ENCODE assay signal across 4 cellular contexts in the genomic region with DNA sequence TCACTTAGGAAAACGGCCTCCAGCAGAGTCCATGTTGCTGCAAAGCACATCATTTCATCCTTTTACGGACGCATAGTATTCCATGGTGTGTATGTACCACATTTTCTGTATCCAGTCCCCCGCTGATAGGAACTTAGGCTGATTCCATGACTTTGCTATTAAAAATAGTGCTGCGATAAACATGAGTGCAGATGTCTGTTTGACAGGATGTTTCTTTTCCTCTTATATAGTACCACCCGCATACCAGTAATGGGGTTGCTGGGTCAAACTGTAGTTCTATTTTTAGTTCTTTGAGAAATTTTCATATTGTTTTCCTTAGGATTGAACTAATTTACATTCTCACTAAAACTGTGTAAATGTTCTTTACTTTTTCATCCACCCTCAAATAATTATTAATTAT.
TF ChIP-seq lines count a peak whose summit lies in the region.

No MANE protein-coding gene starts in this region.

TF ChIP-seq in SK-N-SH, 30 proteins besides CTCF, POLR2A, EP300 and RAD21:
- TF ChIP-seq SMC3 (IDR thresholded peaks at IDR 0.05; ENCODE audit: low read depth, low read length) (no peak), FOXM1 (IDR thresholded peaks at IDR 0.05; ENCODE audit: low read depth) (no peak), RFX5 (IDR thresholded peaks at IDR 0.05; ENCODE audit: low read length) (no peak), ELF1 (IDR thresholded peaks at IDR 0.05) (no peak)
- TF ChIP-seq, protein P1, sequence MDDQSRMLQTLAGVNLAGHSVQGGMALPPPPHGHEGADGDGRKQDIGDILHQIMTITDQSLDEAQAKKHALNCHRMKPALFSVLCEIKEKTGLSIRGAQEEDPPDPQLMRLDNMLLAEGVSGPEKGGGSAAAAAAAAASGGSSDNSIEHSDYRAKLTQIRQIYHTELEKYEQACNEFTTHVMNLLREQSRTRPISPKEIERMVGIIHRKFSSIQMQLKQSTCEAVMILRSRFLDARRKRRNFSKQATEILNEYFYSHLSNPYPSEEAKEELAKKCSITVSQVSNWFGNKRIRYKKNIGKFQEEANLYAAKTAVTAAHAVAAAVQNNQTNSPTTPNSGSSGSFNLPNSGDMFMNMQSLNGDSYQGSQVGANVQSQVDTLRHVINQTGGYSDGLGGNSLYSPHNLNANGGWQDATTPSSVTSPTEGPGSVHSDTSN (IDR thresholded peaks at IDR 0.05) = no peak
- TF ChIP-seq, protein P2, sequence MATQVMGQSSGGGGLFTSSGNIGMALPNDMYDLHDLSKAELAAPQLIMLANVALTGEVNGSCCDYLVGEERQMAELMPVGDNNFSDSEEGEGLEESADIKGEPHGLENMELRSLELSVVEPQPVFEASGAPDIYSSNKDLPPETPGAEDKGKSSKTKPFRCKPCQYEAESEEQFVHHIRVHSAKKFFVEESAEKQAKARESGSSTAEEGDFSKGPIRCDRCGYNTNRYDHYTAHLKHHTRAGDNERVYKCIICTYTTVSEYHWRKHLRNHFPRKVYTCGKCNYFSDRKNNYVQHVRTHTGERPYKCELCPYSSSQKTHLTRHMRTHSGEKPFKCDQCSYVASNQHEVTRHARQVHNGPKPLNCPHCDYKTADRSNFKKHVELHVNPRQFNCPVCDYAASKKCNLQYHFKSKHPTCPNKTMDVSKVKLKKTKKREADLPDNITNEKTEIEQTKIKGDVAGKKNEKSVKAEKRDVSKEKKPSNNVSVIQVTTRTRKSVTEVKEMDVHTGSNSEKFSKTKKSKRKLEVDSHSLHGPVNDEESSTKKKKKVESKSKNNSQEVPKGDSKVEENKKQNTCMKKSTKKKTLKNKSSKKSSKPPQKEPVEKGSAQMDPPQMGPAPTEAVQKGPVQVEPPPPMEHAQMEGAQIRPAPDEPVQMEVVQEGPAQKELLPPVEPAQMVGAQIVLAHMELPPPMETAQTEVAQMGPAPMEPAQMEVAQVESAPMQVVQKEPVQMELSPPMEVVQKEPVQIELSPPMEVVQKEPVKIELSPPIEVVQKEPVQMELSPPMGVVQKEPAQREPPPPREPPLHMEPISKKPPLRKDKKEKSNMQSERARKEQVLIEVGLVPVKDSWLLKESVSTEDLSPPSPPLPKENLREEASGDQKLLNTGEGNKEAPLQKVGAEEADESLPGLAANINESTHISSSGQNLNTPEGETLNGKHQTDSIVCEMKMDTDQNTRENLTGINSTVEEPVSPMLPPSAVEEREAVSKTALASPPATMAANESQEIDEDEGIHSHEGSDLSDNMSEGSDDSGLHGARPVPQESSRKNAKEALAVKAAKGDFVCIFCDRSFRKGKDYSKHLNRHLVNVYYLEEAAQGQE (IDR thresholded peaks at IDR 0.05; ENCODE audit: low read depth, low read length) = no peak
- TF ChIP-seq, protein P3, sequence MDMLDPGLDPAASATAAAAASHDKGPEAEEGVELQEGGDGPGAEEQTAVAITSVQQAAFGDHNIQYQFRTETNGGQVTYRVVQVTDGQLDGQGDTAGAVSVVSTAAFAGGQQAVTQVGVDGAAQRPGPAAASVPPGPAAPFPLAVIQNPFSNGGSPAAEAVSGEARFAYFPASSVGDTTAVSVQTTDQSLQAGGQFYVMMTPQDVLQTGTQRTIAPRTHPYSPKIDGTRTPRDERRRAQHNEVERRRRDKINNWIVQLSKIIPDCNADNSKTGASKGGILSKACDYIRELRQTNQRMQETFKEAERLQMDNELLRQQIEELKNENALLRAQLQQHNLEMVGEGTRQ (IDR thresholded peaks at IDR 0.05; ENCODE audit: borderline replicate concordance, low read depth, low read length) = no peak
TF ChIP-seq in SK-N-SH: peak in this region for 0.

TF ChIP-seq in SK-N-SH treated with all-trans-retinoic acid at 6 μM for 48 hours, 23 proteins besides CTCF, POLR2A, EP300 and RAD21 (continues in another document):
- TF ChIP-seq, protein P4, sequence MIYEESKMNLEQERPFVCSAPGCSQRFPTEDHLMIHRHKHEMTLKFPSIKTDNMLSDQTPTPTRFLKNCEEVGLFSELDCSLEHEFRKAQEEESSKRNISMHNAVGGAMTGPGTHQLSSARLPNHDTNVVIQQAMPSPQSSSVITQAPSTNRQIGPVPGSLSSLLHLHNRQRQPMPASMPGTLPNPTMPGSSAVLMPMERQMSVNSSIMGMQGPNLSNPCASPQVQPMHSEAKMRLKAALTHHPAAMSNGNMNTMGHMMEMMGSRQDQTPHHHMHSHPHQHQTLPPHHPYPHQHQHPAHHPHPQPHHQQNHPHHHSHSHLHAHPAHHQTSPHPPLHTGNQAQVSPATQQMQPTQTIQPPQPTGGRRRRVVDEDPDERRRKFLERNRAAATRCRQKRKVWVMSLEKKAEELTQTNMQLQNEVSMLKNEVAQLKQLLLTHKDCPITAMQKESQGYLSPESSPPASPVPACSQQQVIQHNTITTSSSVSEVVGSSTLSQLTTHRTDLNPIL (CRISPR knock-in tag; IDR thresholded peaks at IDR 0.05; ENCODE audit: low read depth) = no peak
- TF ChIP-seq OSR1 (CRISPR knock-in tag; IDR thresholded peaks at IDR 0.05) = no peak
- no peak for TF ChIP-seq GLIS3 (CRISPR knock-in tag; IDR thresholded peaks at IDR 0.05)
- no peak for TF ChIP-seq TCF4 (CRISPR knock-in tag; IDR thresholded peaks at IDR 0.05; ENCODE audit: borderline replicate concordance)
- TF ChIP-seq, protein P5, sequence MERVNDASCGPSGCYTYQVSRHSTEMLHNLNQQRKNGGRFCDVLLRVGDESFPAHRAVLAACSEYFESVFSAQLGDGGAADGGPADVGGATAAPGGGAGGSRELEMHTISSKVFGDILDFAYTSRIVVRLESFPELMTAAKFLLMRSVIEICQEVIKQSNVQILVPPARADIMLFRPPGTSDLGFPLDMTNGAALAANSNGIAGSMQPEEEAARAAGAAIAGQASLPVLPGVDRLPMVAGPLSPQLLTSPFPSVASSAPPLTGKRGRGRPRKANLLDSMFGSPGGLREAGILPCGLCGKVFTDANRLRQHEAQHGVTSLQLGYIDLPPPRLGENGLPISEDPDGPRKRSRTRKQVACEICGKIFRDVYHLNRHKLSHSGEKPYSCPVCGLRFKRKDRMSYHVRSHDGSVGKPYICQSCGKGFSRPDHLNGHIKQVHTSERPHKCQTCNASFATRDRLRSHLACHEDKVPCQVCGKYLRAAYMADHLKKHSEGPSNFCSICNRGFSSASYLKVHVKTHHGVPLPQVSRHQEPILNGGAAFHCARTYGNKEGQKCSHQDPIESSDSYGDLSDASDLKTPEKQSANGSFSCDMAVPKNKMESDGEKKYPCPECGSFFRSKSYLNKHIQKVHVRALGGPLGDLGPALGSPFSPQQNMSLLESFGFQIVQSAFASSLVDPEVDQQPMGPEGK (CRISPR knock-in tag; IDR thresholded peaks at IDR 0.05; ENCODE audit: borderline replicate concordance) = no peak
- TF ChIP-seq RARB (CRISPR knock-in tag; IDR thresholded peaks at IDR 0.05) = no peak
- TF ChIP-seq CSDC2 (CRISPR knock-in tag; IDR thresholded peaks at IDR 0.05) = no peak
- TF ChIP-seq PPARA (CRISPR knock-in tag; IDR thresholded peaks at IDR 0.05; ENCODE audit: borderline replicate concordance) = no peak
- TF ChIP-seq, protein P6, sequence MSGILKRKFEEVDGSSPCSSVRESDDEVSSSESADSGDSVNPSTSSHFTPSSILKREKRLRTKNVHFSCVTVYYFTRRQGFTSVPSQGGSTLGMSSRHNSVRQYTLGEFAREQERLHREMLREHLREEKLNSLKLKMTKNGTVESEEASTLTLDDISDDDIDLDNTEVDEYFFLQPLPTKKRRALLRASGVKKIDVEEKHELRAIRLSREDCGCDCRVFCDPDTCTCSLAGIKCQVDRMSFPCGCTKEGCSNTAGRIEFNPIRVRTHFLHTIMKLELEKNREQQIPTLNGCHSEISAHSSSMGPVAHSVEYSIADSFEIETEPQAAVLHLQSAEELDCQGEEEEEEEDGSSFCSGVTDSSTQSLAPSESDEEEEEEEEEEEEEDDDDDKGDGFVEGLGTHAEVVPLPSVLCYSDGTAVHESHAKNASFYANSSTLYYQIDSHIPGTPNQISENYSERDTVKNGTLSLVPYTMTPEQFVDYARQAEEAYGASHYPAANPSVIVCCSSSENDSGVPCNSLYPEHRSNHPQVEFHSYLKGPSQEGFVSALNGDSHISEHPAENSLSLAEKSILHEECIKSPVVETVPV (CRISPR knock-in tag; IDR thresholded peaks at IDR 0.05) = no peak

TF ChIP-seq in IMR-90, 13 proteins besides CTCF, POLR2A, EP300 and RAD21:
- TF ChIP-seq RCOR1 (IDR thresholded peaks at IDR 0.05; ENCODE audit: insufficient replicate concordance, low read length) (no peak), NFE2L2 (IDR thresholded peaks at IDR 0.05; ENCODE audit: low read depth, low read length) (no peak), FOS (IDR thresholded peaks at IDR 0.05; ENCODE audit: low read depth, low read length) (no peak), MAFK (IDR thresholded peaks at IDR 0.05; ENCODE audit: low read depth, low read length) (no peak), BHLHE40 (IDR thresholded peaks at IDR 0.05; ENCODE audit: low read depth, low read length) (no peak), RFX5 (IDR thresholded peaks at IDR 0.05; ENCODE audit: low read depth, low read length) (no peak), SMC3 (IDR thresholded peaks at IDR 0.05; ENCODE audit: low read depth, low read length) (no peak)
- TF ChIP-seq, protein P7, sequence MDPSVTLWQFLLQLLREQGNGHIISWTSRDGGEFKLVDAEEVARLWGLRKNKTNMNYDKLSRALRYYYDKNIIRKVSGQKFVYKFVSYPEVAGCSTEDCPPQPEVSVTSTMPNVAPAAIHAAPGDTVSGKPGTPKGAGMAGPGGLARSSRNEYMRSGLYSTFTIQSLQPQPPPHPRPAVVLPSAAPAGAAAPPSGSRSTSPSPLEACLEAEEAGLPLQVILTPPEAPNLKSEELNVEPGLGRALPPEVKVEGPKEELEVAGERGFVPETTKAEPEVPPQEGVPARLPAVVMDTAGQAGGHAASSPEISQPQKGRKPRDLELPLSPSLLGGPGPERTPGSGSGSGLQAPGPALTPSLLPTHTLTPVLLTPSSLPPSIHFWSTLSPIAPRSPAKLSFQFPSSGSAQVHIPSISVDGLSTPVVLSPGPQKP (IDR thresholded peaks at IDR 0.05; ENCODE audit: borderline replicate concordance, low read depth, low read length) = no peak

TF ChIP-seq in endothelial cell of umbilical vein, 7 proteins besides CTCF, POLR2A, EP300 and RAD21:
- TF ChIP-seq GATA2 (IDR thresholded peaks at IDR 0.05; ENCODE audit: insufficient read depth, insufficient read length, low read depth, low read length) (no peak), FOS (IDR thresholded peaks at IDR 0.05; ENCODE audit: borderline replicate concordance, insufficient read depth, low read length) (no peak), EZH2 (IDR thresholded peaks at IDR 0.05; ENCODE audit: borderline replicate concordance, low read depth, low read length, severe bottlenecking) (no peak), POLR2AphosphoS5 (IDR thresholded peaks at IDR 0.05; ENCODE audit: insufficient read depth, low read depth, low read length) (no peak), MYC (IDR thresholded peaks at IDR 0.05; ENCODE audit: low read depth, low read length) (no peak), JUN (IDR thresholded peaks at IDR 0.05; ENCODE audit: borderline replicate concordance, insufficient read depth, insufficient read length, low read depth) (no peak)
- TF ChIP-seq, protein P8, sequence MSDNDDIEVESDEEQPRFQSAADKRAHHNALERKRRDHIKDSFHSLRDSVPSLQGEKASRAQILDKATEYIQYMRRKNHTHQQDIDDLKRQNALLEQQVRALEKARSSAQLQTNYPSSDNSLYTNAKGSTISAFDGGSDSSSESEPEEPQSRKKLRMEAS (IDR thresholded peaks at IDR 0.05; ENCODE audit: insufficient read depth, insufficient read length) = no peak
